ENCODE assay signal across 19 cellular contexts in genomic region chr13:28185256-28185655, GRCh38. TPM values are rescaled to one million over a fixed set of nuclear protein-coding genes. Genes with fewer than 3 reads are reported as not detected.
DNase-seq lines count a peak whose midpoint lies in the region; ATAC-seq, FAIRE-seq and TF ChIP-seq lines count a peak whose summit lies in the region.
"Had no signal": no experiment of that assay in that cellular context is flagged by ENCODE, and none has a peak within 500 bp of the region (broad histone marks: within the 10 kb centered on the region; RNA-seq: fewer than 3 reads in every experiment).

No MANE protein-coding gene starts in this region.

- peaks cover 15% of the 10 kb centered on the region; the same call in 2 of the 3 replicates for H3K36me3 Mint-ChIP-seq in GM23338 (ENCODE audit: low read depth)
- H3K36me3 Mint-ChIP-seq in endodermal cell (ENCODE audit: low read depth), result peaks cover 51% of the 10 kb centered on the region
- peaks cover 9% of the 10 kb centered on the region for H3K36me3 Mint-ChIP-seq in osteocyte (ENCODE audit: unreplicated experiment)

- DNase-seq in GM23338 (ENCODE audit: low spot score), result no peak
- no peak for DNase-seq in SK-N-MC (ENCODE audit: low read depth, low spot score)
- DNase-seq in endodermal cell, result no peak
- DNase-seq in osteocyte (ENCODE audit: extremely low spot score, unreplicated experiment), result no peak
- DNase-seq in HK-2 (ENCODE audit: unreplicated experiment), result no peak
- DNase-seq in stimulated activated CD4-positive, alpha-beta T cell treated with anti-CD3 and anti-CD28 coated beads, Interleukin-2, amount 100 ng/mL, for 24 hours, result no peak
- DNase-seq in GM12892 (ENCODE audit: insufficient read length), result no peak
- DNase-seq: CD4-positive, alpha-beta T cell; DMS79; GM23248; HFFc6; Karpas-422; NCI-H1930; NCI-H510A treated with DMSO at 0.1 percent for 48 hours; Right ventricle myocardium superior had no signal

- H4K20me1 ChIP-seq in GM23338 (replicated peaks; ENCODE audit: insufficient read depth), result no peaks in the 10 kb centered on the region

- H3K27me3 Mint-ChIP-seq in GM23338 (ENCODE audit: insufficient read depth, low read depth, poor library complexity) (no peaks in the 10 kb centered on the region), endodermal cell (ENCODE audit: insufficient read depth) (no peaks in the 10 kb centered on the region), osteocyte (ENCODE audit: unreplicated experiment) (no peaks in the 10 kb centered on the region)
- H3K27me3 Mint-ChIP-seq: B cell; CD4-positive, alpha-beta T cell had no signal

- no peak overlapping the region for H2AFZ ChIP-seq in GM23338
- H2AFZ ChIP-seq: GM23248 had no signal

- no peak for TF ChIP-seq POLR2A in GM12892 (IDR thresholded peaks at IDR 0.05; ENCODE audit: low read depth, low read length)

- H3K9me2 ChIP-seq in GM23338 (ENCODE audit: insufficient read depth), result no peaks in the 10 kb centered on the region

- H3K27me3 ChIP-seq in GM23338 (ENCODE audit: insufficient read depth), result no peaks in the 10 kb centered on the region
- no peaks in the 10 kb centered on the region for H3K27me3 ChIP-seq in endodermal cell (ENCODE audit: control insufficient read depth, insufficient read depth, low read length, poor library complexity, severe bottlenecking)

- no peaks in the 10 kb centered on the region for H3K9me3 ChIP-seq in SK-N-MC (ENCODE audit: low read depth, low read length)
- H3K9me3 ChIP-seq in endodermal cell (ENCODE audit: control insufficient read depth, low read length), result no peaks in the 10 kb centered on the region

- WGBS in endodermal cell (ENCODE audit: insufficient coverage in 1 of 2, insufficient read length in 1 of 2), 2 experiments, result 90% methylated on average over 2 of the region's 2 CpGs; no CpG with 5 or more reads in 1 of the 2 experiments

- H3K4me1 Mint-ChIP-seq in GM23338 (peaks cover 16% of the 10 kb centered on the region; the same call in 2 of the 3 replicates), endodermal cell (peaks cover 19% of the 10 kb centered on the region), osteocyte (ENCODE audit: unreplicated experiment) (peaks cover 45% of the 10 kb centered on the region)

- peaks cover 22% of the 10 kb centered on the region for H3K79me2 ChIP-seq in GM23338 (replicated peaks; ENCODE audit: insufficient read depth)

- TF ChIP-seq CTCF in GM23338 (conservative IDR thresholded peaks at IDR 0.05; ENCODE audit: low read depth in 2 of 2) (no peak), endodermal cell (conservative IDR thresholded peaks at IDR 0.05) (no peak), osteocyte (IDR thresholded peaks at IDR 0.05) (no peak)

- H3K27ac ChIP-seq in GM23338 (ENCODE audit: low read depth), result no peak overlapping the region
- peak overlapping the region; percentile 44; the same call in 1 of the 2 replicates for H3K27ac ChIP-seq in SK-N-MC
- no peak overlapping the region for H3K27ac ChIP-seq in endodermal cell (ENCODE audit: low read depth, low read length)
- H3K27ac ChIP-seq: GM23248 had no signal

- H3K4me3 ChIP-seq in GM23338, result no peak overlapping the region
- no peak overlapping the region for H3K4me3 ChIP-seq in SK-N-MC
- H3K4me3 ChIP-seq in endodermal cell (ENCODE audit: low read length), result no peak overlapping the region
- H3K4me3 ChIP-seq: GM23248 had no signal

- H3K9me3 Mint-ChIP-seq in GM23338 (no peaks in the 10 kb centered on the region), endodermal cell (no peaks in the 10 kb centered on the region), osteocyte (ENCODE audit: unreplicated experiment) (no peaks in the 10 kb centered on the region)
- H3K9me3 Mint-ChIP-seq: CD4-positive, alpha-beta T cell; HFFc6 had no signal

- peak overlapping the region; percentile 52; the same call in 1 of the 2 replicates for H3K27ac Mint-ChIP-seq in GM23338
- H3K27ac Mint-ChIP-seq in endodermal cell, result peak overlapping the region; percentile 16
- peak overlapping the region; percentile 70 for H3K27ac Mint-ChIP-seq in osteocyte (ENCODE audit: unreplicated experiment)
- H3K27ac Mint-ChIP-seq: B cell; CD4-positive, alpha-beta T cell; HFFc6 had no signal

- H3K36me3 ChIP-seq in GM23338 (ENCODE audit: insufficient read depth) (no peaks in the 10 kb centered on the region), SK-N-MC (ENCODE audit: insufficient read depth, low read length) (no peaks in the 10 kb centered on the region), endodermal cell (ENCODE audit: control insufficient read depth, insufficient read depth, low read length) (peaks cover 64% of the 10 kb centered on the region)

- H3K4me1 ChIP-seq in GM23338 (ENCODE audit: insufficient read depth), result peaks cover 4% of the 10 kb centered on the region; the same call in 1 of the 2 replicates
- no peaks in the 10 kb centered on the region for H3K4me1 ChIP-seq in endodermal cell (ENCODE audit: control insufficient read depth, insufficient read depth, low read length)

- H3F3A ChIP-seq in GM23338 (replicated peaks; ENCODE audit: low read depth), result no peaks in the 10 kb centered on the region

- no peak for ATAC-seq in GM23338
- ATAC-seq: Panc1 had no signal

- H3K4me3 Mint-ChIP-seq in GM23338 (no peak overlapping the region), endodermal cell (no peak overlapping the region), osteocyte (ENCODE audit: unreplicated experiment) (peak overlapping the region; percentile 23)
- H3K4me3 Mint-ChIP-seq: B cell; CD4-positive, alpha-beta T cell; HFFc6 had no signal

- FAIRE-seq in GM12892 (lab: Jason Lieb, UNC), result no peak
- FAIRE-seq: G401.6, GM12891 had no signal

- H3K9ac ChIP-seq in SK-N-MC (ENCODE audit: insufficient read length) (no peak overlapping the region), endodermal cell (ENCODE audit: extremely low read depth, low read length, poor library complexity, severe bottlenecking) (no peak overlapping the region)
- H3K9ac ChIP-seq: GM23248 had no signal

- no peak overlapping the region for H3K4me2 ChIP-seq in GM23338

TF ChIP-seq in GM23338, 12 proteins besides CTCF, POLR2A, EP300 and RAD21 (continues in another document):
- TF ChIP-seq NANOG (IDR thresholded peaks at IDR 0.05; ENCODE audit: borderline replicate concordance) (no peak), EZH2phosphoT487 (IDR thresholded peaks at IDR 0.05; ENCODE audit: unreplicated experiment) (no peak), ETS1 (IDR thresholded peaks at IDR 0.05) (no peak), ZNF114 (CRISPR knock-in tag; IDR thresholded peaks at IDR 0.05) (no peak), STAT1 (IDR thresholded peaks at IDR 0.05; ENCODE audit: unreplicated experiment) (no peak), EZH2 (IDR thresholded peaks at IDR 0.05; ENCODE audit: low read depth, unreplicated experiment) (no peak), POLR2AphosphoS5 (IDR thresholded peaks at IDR 0.05; ENCODE audit: low read depth) (no peak), JUNB (IDR thresholded peaks at IDR 0.05; ENCODE audit: unreplicated experiment) (no peak), ZNF331 (CRISPR knock-in tag; IDR thresholded peaks at IDR 0.05; ENCODE audit: low read depth) (no peak)

RNA-seq across cellular contexts. Expression of gene PAN3, which starts 46.9 kb away (rescaled TPM):
- 52.5 and 58.2 TPM in 2 replicates for total RNA-seq in GM23338 (2014; rRNA removed; shearing (Covaris generic))
- polyA plus RNA-seq in GM23338 (2016; fragmentation: Nextera tagmentation; extraction: Ambion mirVana), result 20.6 and 27.4 TPM in 2 replicates
- total RNA-seq in endodermal cell, result 10 to 100 TPM; 73.5 to 73.8 TPM
- polyA plus RNA-seq in endodermal cell (2013, experiment 1 of 2), result 25.7 TPM
- polyA plus RNA-seq in endodermal cell (2013, experiment 2 of 2), result 26.0 TPM
- total RNA-seq in osteocyte, result 32.7 and 35.1 TPM in 2 replicates
- 20.8 TPM for polyA plus RNA-seq in GM12892 (2012; ENCODE audit: missing spikeins)

Comparison
In these comparisons a context has a peak if more than half of its experiments do, and no peak if none do; other contexts are left out.
1. H3K27ac Mint-ChIP-seq: peak in every context shown above with its lines; median percentile 70 in osteocyte; 52 in GM23338; 16 in endodermal cell.